ENCODE assay signal across 8 cellular contexts in the genomic region with DNA sequence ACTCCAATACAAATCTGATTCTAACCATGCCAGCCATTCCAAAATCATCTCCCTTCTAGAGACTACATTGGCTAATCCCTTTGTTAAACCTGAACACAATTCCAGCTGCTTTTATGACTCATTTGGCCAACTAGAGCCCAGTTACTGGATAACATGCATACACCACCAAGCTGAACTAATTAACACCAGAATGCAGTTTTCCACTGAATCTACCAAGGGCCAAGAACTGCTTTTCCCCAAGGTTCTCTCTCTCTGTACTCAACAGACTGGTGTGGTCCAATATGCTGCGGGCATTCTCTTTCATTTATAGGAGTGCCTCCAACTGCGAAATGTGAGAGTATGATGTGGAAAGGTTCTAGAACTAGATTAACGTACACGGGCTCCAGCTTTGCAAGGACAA. TPM values are rescaled to one million over a fixed set of nuclear protein-coding genes. Genes with fewer than 3 reads are reported as not detected.
A peak's percentile ranks its signal among the peaks of the same experiment; 100 is the strongest.
DNase-seq lines count a peak whose midpoint lies in the region; ATAC-seq and TF ChIP-seq lines count a peak whose summit lies in the region.

No MANE protein-coding gene starts in this region.

- peak overlapping the region; percentile 90 for H3K27ac Mint-ChIP-seq in activated naive CD8-positive, alpha-beta T cell treated with anti-CD3 and anti-CD28 coated beads, Interleukin-2, amount 50 U/mL, for 24 hours

- no peak for TF ChIP-seq CTCF in BE2C (IDR thresholded peaks at IDR 0.05; ENCODE audit: low read depth, low read length)
- no peak for TF ChIP-seq CTCF in stomach (IDR thresholded peaks at IDR 0.05)

- peak overlapping the region; percentile 88 for H3K4me3 Mint-ChIP-seq in activated naive CD8-positive, alpha-beta T cell treated with anti-CD3 and anti-CD28 coated beads, Interleukin-2, amount 50 U/mL, for 24 hours

- H3K27ac ChIP-seq in stomach, result peak overlapping the region; percentile 75 to 99 (median 86)

- DNase-seq in BE2C, result no peak
- DNase-seq in HS-5 (ENCODE audit: low read depth), result peak; percentile 64
- DNase-seq in activated naive CD8-positive, alpha-beta T cell treated with anti-CD3 and anti-CD28 coated beads, Interleukin-2, amount 50 U/mL, for 24 hours, result no peak
- no peak for DNase-seq in stomach

- ATAC-seq in activated naive CD8-positive, alpha-beta T cell treated with anti-CD3 and anti-CD28 coated beads, Interleukin-2, amount 50 U/mL, for 24 hours, result no peak
- no peak for ATAC-seq in GM18511 (IDR thresholded peaks at IDR 0.05; ENCODE audit: unreplicated experiment)
- ATAC-seq in HG03571 (IDR thresholded peaks at IDR 0.05; ENCODE audit: unreplicated experiment), result no peak
- no peak for ATAC-seq in GM19023 (IDR thresholded peaks at IDR 0.05; ENCODE audit: unreplicated experiment)

- H3K4me1 ChIP-seq in BE2C, result peaks cover 5% of the 10 kb centered on the region
- H3K4me1 ChIP-seq in iPS-15b (ENCODE audit: control insufficient read depth, insufficient read depth, low read length), result peaks cover 11% of the 10 kb centered on the region
- H3K4me1 ChIP-seq in stomach, result peaks cover 42 to 68% (median 59%) of the 10 kb centered on the region in 4 donors

- no peak for TF ChIP-seq POLR2A in stomach (IDR thresholded peaks at IDR 0.05)

- H3K9me3 ChIP-seq in BE2C (no peaks in the 10 kb centered on the region), iPS-15b (ENCODE audit: control insufficient read depth, insufficient read depth, low read length) (no peaks in the 10 kb centered on the region), stomach (no peaks in the 10 kb centered on the region)

- H3K4me3 ChIP-seq in BE2C (ENCODE audit: low read depth, low read length), result peak overlapping the region; percentile 93
- peak overlapping the region; percentile 82 for H3K4me3 ChIP-seq in iPS-15b (ENCODE audit: low read depth, low read length)
- H3K4me3 ChIP-seq in stomach, result peak overlapping the region; percentile 70 to 95 (median 76)

- H3K27me3 ChIP-seq in BE2C (no peaks in the 10 kb centered on the region), iPS-15b (ENCODE audit: control insufficient read depth, insufficient read depth, low read length) (no peaks in the 10 kb centered on the region), stomach (no peaks in the 10 kb centered on the region)

- H3K36me3 Mint-ChIP-seq in activated naive CD8-positive, alpha-beta T cell treated with anti-CD3 and anti-CD28 coated beads, Interleukin-2, amount 50 U/mL, for 24 hours (ENCODE audit: low read depth), result peaks cover 38% of the 10 kb centered on the region

- intact Hi-C loops in stomach (cut with DNase I; ENCODE audit: low total_unique reads), result no loop called here

- peak overlapping the region; percentile 77 for H3K9ac ChIP-seq in iPS-15b (ENCODE audit: low read depth, low read length)

- H3K36me3 ChIP-seq in BE2C (peaks cover 26% of the 10 kb centered on the region), iPS-15b (ENCODE audit: control insufficient read depth, insufficient read depth, low read length) (peaks cover 2% of the 10 kb centered on the region), stomach (peaks cover 0 to 5% (median 2%) of the 10 kb centered on the region in 4 donors)

- H3K9me3 Mint-ChIP-seq in activated naive CD8-positive, alpha-beta T cell treated with anti-CD3 and anti-CD28 coated beads, Interleukin-2, amount 50 U/mL, for 24 hours, result no peaks in the 10 kb centered on the region

- no peak for TF ChIP-seq EP300 in stomach (IDR thresholded peaks at IDR 0.05)

- H3K27me3 Mint-ChIP-seq in activated naive CD8-positive, alpha-beta T cell treated with anti-CD3 and anti-CD28 coated beads, Interleukin-2, amount 50 U/mL, for 24 hours, result no peaks in the 10 kb centered on the region

- peaks cover 73% of the 10 kb centered on the region for H3K4me1 Mint-ChIP-seq in activated naive CD8-positive, alpha-beta T cell treated with anti-CD3 and anti-CD28 coated beads, Interleukin-2, amount 50 U/mL, for 24 hours

- 2 to 14% (median 12%) methylated on average over 4 of the region's 4 CpGs for WGBS in stomach, 5 donors

RNA-seq across cellular contexts. Expression of a gene that starts 1.5 kb away (rescaled TPM):
- 51.3 TPM for polyA plus RNA-seq in BE2C (2012; ENCODE audit: insufficient read depth, insufficient read length, low read depth)
- total RNA-seq in stomach, result 10 to 100 TPM; 20.7 to 57.1 (median 35.1) TPM
- 10 to 100 TPM in 1 of 3 donors, 1 to 10 TPM in 2; 4.7 to 11.8 (median 9.0) TPM for polyA plus RNA-seq in stomach

RNA-seq across cellular contexts. Expression of a gene that starts 27.0 kb away (rescaled TPM):
- 83.3 TPM for polyA plus RNA-seq in BE2C (2012; ENCODE audit: insufficient read depth, insufficient read length, low read depth)
- 100 to 1,000 TPM in 1 of 5 donors, 10 to 100 TPM in 4; 71.7 to 184 (median 86.9) TPM for total RNA-seq in stomach
- polyA plus RNA-seq in stomach, result 10 to 100 TPM; 37.4 to 67.2 (median 62.9) TPM

RNA-seq across cellular contexts. Expression of a gene that starts 44.7 kb away (rescaled TPM):
- 255 TPM for polyA plus RNA-seq in BE2C (2012; ENCODE audit: insufficient read depth, insufficient read length, low read depth)
- total RNA-seq in stomach, result 10 to 100 TPM in 4 of 5 donors, 1 to 10 TPM in 1; 3.5 to 75.6 (median 32.1) TPM
- polyA plus RNA-seq in stomach, result 10 to 100 TPM; 58.9 to 61.7 (median 59.1) TPM
